ENCODE assay signal across 8 cellular contexts in genomic region chr5:136132087-136132486, GRCh38. TPM values are rescaled to one million over a fixed set of nuclear protein-coding genes. Genes with fewer than 3 reads are reported as not detected.
DNase-seq lines count a peak whose midpoint lies in the region; TF ChIP-seq lines count a peak whose summit lies in the region.

No MANE protein-coding gene starts in this region.

- DNase-seq in activated naive CD4-positive, alpha-beta T cell treated with anti-CD3 and anti-CD28 coated beads, Interleukin-2, amount 10 ng/mL, durations not matched to agents 7 days and 5 days, result no peak
- DNase-seq in activated naive CD4-positive, alpha-beta T cell treated with anti-CD3 and anti-CD28 coated beads, Interleukin-2, amount 50 U/mL, for 16 hours, result no peak
- peak; percentile 7 for DNase-seq in Jurkat, Clone E6-1 (ENCODE audit: low read depth, low spot score)
- DNase-seq in astrocyte of the cerebellum (ENCODE audit: low read depth), result no peak
- DNase-seq in cerebellar nuclear complex (lab: John Stamatoyannopoulos, UW), result no peak
- no peak for DNase-seq in stimulated activated CD4-positive, alpha-beta T cell treated with anti-CD3 and anti-CD28 coated beads, Interleukin-12 subunit alpha, Interleukin-12 subunit beta, amount 100 ng/mL, for 4 hours

- peaks cover 56% of the 10 kb centered on the region for H3K27me3 Mint-ChIP-seq in activated naive CD4-positive, alpha-beta T cell treated with anti-CD3 and anti-CD28 coated beads, Interleukin-2, amount 10 ng/mL, durations not matched to agents 7 days and 5 days

- H3K9ac ChIP-seq in stomach smooth muscle (ENCODE audit: low read length in 2 of 2), result peak overlapping the region; percentile 90 to 95

- no peaks in the 10 kb centered on the region for H3K9me3 Mint-ChIP-seq in activated naive CD4-positive, alpha-beta T cell treated with anti-CD3 and anti-CD28 coated beads, Interleukin-2, amount 10 ng/mL, durations not matched to agents 7 days and 5 days

- H3K4me3 Mint-ChIP-seq in activated naive CD4-positive, alpha-beta T cell treated with anti-CD3 and anti-CD28 coated beads, Interleukin-2, amount 10 ng/mL, durations not matched to agents 7 days and 5 days, result peak overlapping the region; percentile 67

- CTCF ChIA-PET in activated naive CD4-positive, alpha-beta T cell treated with anti-CD3 and anti-CD28 coated beads, Interleukin-2, amount 10 ng/mL, durations not matched to agents 7 days and 5 days (lab: Charles Lee), result no interaction called here

- peaks cover 8% of the 10 kb centered on the region for H3K4me1 Mint-ChIP-seq in activated naive CD4-positive, alpha-beta T cell treated with anti-CD3 and anti-CD28 coated beads, Interleukin-2, amount 10 ng/mL, durations not matched to agents 7 days and 5 days

- no peaks in the 10 kb centered on the region for H3K36me3 Mint-ChIP-seq in activated naive CD4-positive, alpha-beta T cell treated with anti-CD3 and anti-CD28 coated beads, Interleukin-2, amount 10 ng/mL, durations not matched to agents 7 days and 5 days

- peaks cover 2% of the 10 kb centered on the region for H3K4me1 ChIP-seq in stomach smooth muscle (ENCODE audit: control insufficient read depth, insufficient read depth, low read length)

- no peaks in the 10 kb centered on the region for H3K27me3 ChIP-seq in layer of hippocampus (ENCODE audit: control insufficient read depth, insufficient read depth, low read length)
- peaks cover 0 to 2% of the 10 kb centered on the region in 2 donors for H3K27me3 ChIP-seq in stomach smooth muscle (ENCODE audit: control insufficient read depth in 1 of 2, insufficient read depth in 2 of 2, low read length in 2 of 2)

- H3K4me3 ChIP-seq in Jurkat, Clone E6-1 (ENCODE audit: low read length), result peak overlapping the region; percentile 85
- H3K4me3 ChIP-seq in astrocyte of the cerebellum (ENCODE audit: low read depth, low read length), result peak overlapping the region; percentile 89
- peak overlapping the region; percentile 85 to 90 for H3K4me3 ChIP-seq in stomach smooth muscle (ENCODE audit: low read length in 2 of 2)

- in situ Hi-C loops in astrocyte of the cerebellum (cut with HindIII; ENCODE audit: low sequenced_read_pairs), result loop anchor here (5.0 kb wide), 1 partner anchor 50 kb away; no protein-coding TSS in a partner anchor

- H3K27ac ChIP-seq in layer of hippocampus (ENCODE audit: low read depth, low read length) (peak overlapping the region; percentile 91), stomach smooth muscle (ENCODE audit: low read length) (peak overlapping the region; percentile 92)

- H3K9me3 ChIP-seq in stomach smooth muscle (ENCODE audit: control insufficient read depth in 2 of 2, low read length in 2 of 2), result no peaks in the 10 kb centered on the region

- no peak for TF ChIP-seq CTCF in astrocyte of the cerebellum (IDR thresholded peaks at IDR 0.05; ENCODE audit: low read depth, low read length, missing control alignments)

- H3K27ac Mint-ChIP-seq in activated naive CD4-positive, alpha-beta T cell treated with anti-CD3 and anti-CD28 coated beads, Interleukin-2, amount 10 ng/mL, durations not matched to agents 7 days and 5 days, result no peak overlapping the region

- no peaks in the 10 kb centered on the region for H3K36me3 ChIP-seq in stomach smooth muscle (ENCODE audit: control insufficient read depth in 2 of 2, insufficient read depth in 2 of 2, low read length in 2 of 2)

RNA-seq across cellular contexts. Expression of gene SMAD5, which starts 0.6 kb away (rescaled TPM):
- 27.6 TPM for polyA plus RNA-seq in Jurkat, Clone E6-1 (2012; ENCODE audit: insufficient read depth, insufficient read length)
